In the genomic region with DNA sequence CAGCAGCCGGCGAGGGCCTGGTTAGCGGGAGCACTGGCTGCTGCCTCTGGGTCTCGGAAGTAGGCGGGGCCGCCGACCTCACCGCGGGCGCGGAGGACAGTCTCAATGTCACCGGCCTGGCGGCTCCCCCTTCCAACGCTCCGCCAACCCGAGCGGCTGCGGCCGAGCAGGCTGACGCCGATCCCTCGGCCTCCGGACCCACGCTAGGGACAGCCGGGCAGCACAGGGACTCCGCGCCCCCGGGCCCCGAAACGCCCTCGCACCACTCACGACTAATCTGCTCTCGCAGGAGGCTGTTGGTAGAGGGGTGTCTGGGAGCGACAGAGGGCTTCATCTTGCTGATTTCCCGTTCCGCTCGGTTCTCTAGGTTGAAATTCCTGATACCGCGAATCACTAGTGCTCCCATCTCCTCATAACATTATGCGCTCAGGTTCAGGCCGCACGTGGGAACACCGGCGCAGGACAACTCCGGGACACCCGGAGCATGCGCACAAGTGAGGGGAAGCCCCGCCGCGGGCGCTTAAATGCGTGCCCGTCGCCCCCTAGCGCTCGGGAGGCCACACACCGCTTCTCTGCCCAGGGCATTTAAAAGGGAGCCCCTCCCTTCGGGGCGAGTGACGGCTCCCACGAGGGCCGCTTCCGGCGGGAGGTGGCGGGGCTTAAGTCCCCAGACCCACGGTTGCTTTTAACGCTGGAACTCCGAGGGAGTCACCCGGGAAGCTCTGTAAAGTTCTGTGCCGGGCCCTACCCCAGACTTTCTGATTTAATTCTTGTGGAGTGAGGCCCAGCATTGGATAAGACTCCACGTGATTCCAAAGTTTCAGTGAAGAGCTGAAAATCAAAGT, we compare ENCODE assay signal across 8 cellular contexts. TPM values are rescaled to one million over a fixed set of nuclear protein-coding genes. Genes with fewer than 3 reads are reported as not detected.
A peak's percentile ranks its signal among the peaks of the same experiment; 100 is the strongest.
DNase-seq lines count a peak whose midpoint lies in the region; TF ChIP-seq lines count a peak whose summit lies in the region.

TSS of gene NDUFAF4 (minus strand) at position 496 of the 845 bp plus-strand sequence. CDS start at position 406, 90 bp downstream.

- no peaks in the 10 kb centered on the region for H3K9me3 Mint-ChIP-seq in activated T-helper 2 cell treated with anti-CD3 and anti-CD28 coated beads, Interferon-gamma antibody, Interleukin-2, Interleukin-4, amounts not matched to agents 10 μg/mL and 5 μg/mL and 100 μg/mL, durations not matched to agents 14 hours and 24 hours and 36 hours
- no peaks in the 10 kb centered on the region for H3K9me3 Mint-ChIP-seq in nephron
- no peaks in the 10 kb centered on the region for H3K9me3 Mint-ChIP-seq in stimulated activated naive CD8-positive, alpha-beta T cell treated with anti-CD3 and anti-CD28 coated beads, Interleukin-15, Interleukin-2, amounts not matched to agents 100 ng/mL and 50 ng/mL, for 24 hours

- peaks cover 7% of the 10 kb centered on the region for H3K27me3 Mint-ChIP-seq in activated T-helper 2 cell treated with anti-CD3 and anti-CD28 coated beads, Interferon-gamma antibody, Interleukin-2, Interleukin-4, amounts not matched to agents 10 μg/mL and 5 μg/mL and 100 μg/mL, durations not matched to agents 14 hours and 24 hours and 36 hours (ENCODE audit: low read depth)
- no peaks in the 10 kb centered on the region for H3K27me3 Mint-ChIP-seq in nephron (ENCODE audit: low read depth)
- H3K27me3 Mint-ChIP-seq in stimulated activated naive CD8-positive, alpha-beta T cell treated with anti-CD3 and anti-CD28 coated beads, Interleukin-15, Interleukin-2, amounts not matched to agents 100 ng/mL and 50 ng/mL, for 24 hours, result peaks cover 11% of the 10 kb centered on the region

- CTCF ChIA-PET in RWPE1 (lab: Yijun Ruan, JAX), result interaction anchor here (0.6 to 1.9 kb wide), 11 partner anchors 11 to 351 kb away, joined by 3 to 10 read pairs (median 4); no protein-coding TSS in a partner anchor

- H3K4me3 ChIP-seq in LNCaP clone FGC (ENCODE audit: low read depth, low read length), result peak within 1 kb of the TSS; percentile 80

- peak within 1 kb of the TSS; percentile 91 for H3K27ac Mint-ChIP-seq in activated T-helper 2 cell treated with anti-CD3 and anti-CD28 coated beads, Interferon-gamma antibody, Interleukin-2, Interleukin-4, amounts not matched to agents 10 μg/mL and 5 μg/mL and 100 μg/mL, durations not matched to agents 14 hours and 24 hours and 36 hours
- peak within 1 kb of the TSS; percentile 80 to 97 (median 93) for H3K27ac Mint-ChIP-seq in nephron
- peak within 1 kb of the TSS; percentile 96 for H3K27ac Mint-ChIP-seq in stimulated activated naive CD8-positive, alpha-beta T cell treated with anti-CD3 and anti-CD28 coated beads, Interleukin-15, Interleukin-2, amounts not matched to agents 100 ng/mL and 50 ng/mL, for 24 hours

- peak within 1 kb of the TSS; percentile 94 for H3K27ac ChIP-seq in RWPE1

- intact Hi-C loops in activated T-helper 2 cell treated with anti-CD3 and anti-CD28 coated beads, Interferon-gamma antibody, Interleukin-2, Interleukin-4, amounts not matched to agents 10 μg/mL and 5 μg/mL and 100 μg/mL, durations not matched to agents 14 hours and 24 hours and 36 hours (cut with micrococcal nuclease), result loop anchor here (1.0 to 10.0 kb wide), 10 partner anchors 10 to 1320 kb away; partner anchors contain the start of genes GPR63, KLHL32, MANEA and MMS22L

- POLR2A ChIA-PET in RWPE1 (lab: Yijun Ruan, JAX; ENCODE audit: low non-redundant PET), result no interaction called here

- peak; percentile 95 for DNase-seq in ELR (ENCODE audit: low read depth)
- DNase-seq in H4 (ENCODE audit: low spot score), result peak; percentile 82
- peak; percentile 76 for DNase-seq in LNCaP clone FGC (ENCODE audit: low read depth)
- peak; percentile 97 for DNase-seq in RWPE1 (ENCODE audit: low spot score)
- peak; percentile 92 for DNase-seq in activated T-helper 2 cell treated with anti-CD3 and anti-CD28 coated beads, Interferon-gamma antibody, Interleukin-2, Interleukin-4, amounts not matched to agents 10 μg/mL and 5 μg/mL and 100 μg/mL, durations not matched to agents 14 hours and 24 hours and 36 hours (ENCODE audit: low spot score)
- peak; percentile 92 for DNase-seq in fibroblast of peridontal ligament (ENCODE audit: extremely low read depth)

- H3K4me1 Mint-ChIP-seq in activated T-helper 2 cell treated with anti-CD3 and anti-CD28 coated beads, Interferon-gamma antibody, Interleukin-2, Interleukin-4, amounts not matched to agents 10 μg/mL and 5 μg/mL and 100 μg/mL, durations not matched to agents 14 hours and 24 hours and 36 hours (ENCODE audit: low read depth), result peaks cover 19% of the 10 kb centered on the region
- H3K4me1 Mint-ChIP-seq in nephron, result peaks cover 30% of the 10 kb centered on the region
- peaks cover 37% of the 10 kb centered on the region for H3K4me1 Mint-ChIP-seq in stimulated activated naive CD8-positive, alpha-beta T cell treated with anti-CD3 and anti-CD28 coated beads, Interleukin-15, Interleukin-2, amounts not matched to agents 100 ng/mL and 50 ng/mL, for 24 hours (ENCODE audit: low read depth)

- H3K4me3 Mint-ChIP-seq in activated T-helper 2 cell treated with anti-CD3 and anti-CD28 coated beads, Interferon-gamma antibody, Interleukin-2, Interleukin-4, amounts not matched to agents 10 μg/mL and 5 μg/mL and 100 μg/mL, durations not matched to agents 14 hours and 24 hours and 36 hours (ENCODE audit: low read depth), result peak within 1 kb of the TSS; percentile 94
- H3K4me3 Mint-ChIP-seq in nephron, result peak within 1 kb of the TSS; percentile 87 to 91 (median 89)
- peak within 1 kb of the TSS; percentile 86 for H3K4me3 Mint-ChIP-seq in stimulated activated naive CD8-positive, alpha-beta T cell treated with anti-CD3 and anti-CD28 coated beads, Interleukin-15, Interleukin-2, amounts not matched to agents 100 ng/mL and 50 ng/mL, for 24 hours

- peaks cover 18% of the 10 kb centered on the region for H3K36me3 Mint-ChIP-seq in activated T-helper 2 cell treated with anti-CD3 and anti-CD28 coated beads, Interferon-gamma antibody, Interleukin-2, Interleukin-4, amounts not matched to agents 10 μg/mL and 5 μg/mL and 100 μg/mL, durations not matched to agents 14 hours and 24 hours and 36 hours (ENCODE audit: low read depth)
- H3K36me3 Mint-ChIP-seq in nephron (ENCODE audit: low read depth), result peaks cover 13% of the 10 kb centered on the region
- peaks cover 26% of the 10 kb centered on the region for H3K36me3 Mint-ChIP-seq in stimulated activated naive CD8-positive, alpha-beta T cell treated with anti-CD3 and anti-CD28 coated beads, Interleukin-15, Interleukin-2, amounts not matched to agents 100 ng/mL and 50 ng/mL, for 24 hours (ENCODE audit: low read depth)

- TF ChIP-seq CTCF in LNCaP clone FGC (IDR thresholded peaks at IDR 0.05; ENCODE audit: control insufficient read depth, extremely low read depth, insufficient read depth) (peak; percentile 84), RWPE1 (conservative IDR thresholded peaks at IDR 0.05; ENCODE audit: low read depth) (peak; percentile 93), nephron (IDR thresholded peaks at IDR 0.05; ENCODE audit: unreplicated experiment in 3 of 3) (peak; percentile 93 to 97 (median 97))

RNA-seq across cellular contexts. Expression of gene NDUFAF4, which starts in this region (rescaled TPM):
- total RNA-seq in H4 (2014; rRNA removed; shearing (Covaris generic)), result 43.1 and 69.3 TPM in 2 replicates
- 59.8 and 63.0 TPM in 2 replicates for total RNA-seq in activated T-helper 2 cell treated with anti-CD3 and anti-CD28 coated beads, Interferon-gamma antibody, Interleukin-2, Interleukin-4, amounts not matched to agents 10 μg/mL and 5 μg/mL and 100 μg/mL, durations not matched to agents 14 hours and 24 hours and 36 hours

Comparison
In these comparisons a context has a peak if more than half of its experiments do, and no peak if none do; other contexts are left out.
1. Peak in every context shown above with its lines: DNase-seq, H3K4me3 ChIP-seq and H3K27ac ChIP-seq.